Comparison of ENCODE assay signal across 1 cellular context in genomic region chr2:226792155-226792871, GRCh38.
TF ChIP-seq lines count a peak whose summit lies in the region.

No MANE protein-coding gene starts in this region.

TF ChIP-seq in K562, 482 proteins besides CTCF, POLR2A, EP300 and RAD21:
- TF ChIP-seq GABPB1 (CRISPR knock-in tag; IDR thresholded peaks at IDR 0.05) (no peak), TARDBP (IDR thresholded peaks at IDR 0.05) (no peak), E2F3 (CRISPR knock-in tag; IDR thresholded peaks at IDR 0.05) (no peak), HDAC2 (IDR thresholded peaks at IDR 0.05) (no peak), HDAC1 (IDR thresholded peaks at IDR 0.05) (no peak), ZNF778 (CRISPR knock-in tag; IDR thresholded peaks at IDR 0.05) (no peak), SMAD3 (CRISPR knock-in tag; conservative IDR thresholded peaks at IDR 0.05) (no peak), NCOA4 (IDR thresholded peaks at IDR 0.05; ENCODE audit: partially characterized antibody) (no peak), POLR2AphosphoS2 (IDR thresholded peaks at IDR 0.05; ENCODE audit: low read length) (no peak), SNRNP70 (optimal IDR thresholded peaks at IDR 0.05; ENCODE audit: low read depth, low read length) (no peak), TBL1XR1 (IDR thresholded peaks at IDR 0.05; ENCODE audit: low read length in 2 of 2) (no peak), BRF1 (IDR thresholded peaks at IDR 0.05; ENCODE audit: borderline replicate concordance, extremely low read depth, insufficient read length) (no peak), GTF2F1 (IDR thresholded peaks at IDR 0.05; ENCODE audit: low read depth, low read length) (no peak)
- TF ChIP-seq, protein P1, sequence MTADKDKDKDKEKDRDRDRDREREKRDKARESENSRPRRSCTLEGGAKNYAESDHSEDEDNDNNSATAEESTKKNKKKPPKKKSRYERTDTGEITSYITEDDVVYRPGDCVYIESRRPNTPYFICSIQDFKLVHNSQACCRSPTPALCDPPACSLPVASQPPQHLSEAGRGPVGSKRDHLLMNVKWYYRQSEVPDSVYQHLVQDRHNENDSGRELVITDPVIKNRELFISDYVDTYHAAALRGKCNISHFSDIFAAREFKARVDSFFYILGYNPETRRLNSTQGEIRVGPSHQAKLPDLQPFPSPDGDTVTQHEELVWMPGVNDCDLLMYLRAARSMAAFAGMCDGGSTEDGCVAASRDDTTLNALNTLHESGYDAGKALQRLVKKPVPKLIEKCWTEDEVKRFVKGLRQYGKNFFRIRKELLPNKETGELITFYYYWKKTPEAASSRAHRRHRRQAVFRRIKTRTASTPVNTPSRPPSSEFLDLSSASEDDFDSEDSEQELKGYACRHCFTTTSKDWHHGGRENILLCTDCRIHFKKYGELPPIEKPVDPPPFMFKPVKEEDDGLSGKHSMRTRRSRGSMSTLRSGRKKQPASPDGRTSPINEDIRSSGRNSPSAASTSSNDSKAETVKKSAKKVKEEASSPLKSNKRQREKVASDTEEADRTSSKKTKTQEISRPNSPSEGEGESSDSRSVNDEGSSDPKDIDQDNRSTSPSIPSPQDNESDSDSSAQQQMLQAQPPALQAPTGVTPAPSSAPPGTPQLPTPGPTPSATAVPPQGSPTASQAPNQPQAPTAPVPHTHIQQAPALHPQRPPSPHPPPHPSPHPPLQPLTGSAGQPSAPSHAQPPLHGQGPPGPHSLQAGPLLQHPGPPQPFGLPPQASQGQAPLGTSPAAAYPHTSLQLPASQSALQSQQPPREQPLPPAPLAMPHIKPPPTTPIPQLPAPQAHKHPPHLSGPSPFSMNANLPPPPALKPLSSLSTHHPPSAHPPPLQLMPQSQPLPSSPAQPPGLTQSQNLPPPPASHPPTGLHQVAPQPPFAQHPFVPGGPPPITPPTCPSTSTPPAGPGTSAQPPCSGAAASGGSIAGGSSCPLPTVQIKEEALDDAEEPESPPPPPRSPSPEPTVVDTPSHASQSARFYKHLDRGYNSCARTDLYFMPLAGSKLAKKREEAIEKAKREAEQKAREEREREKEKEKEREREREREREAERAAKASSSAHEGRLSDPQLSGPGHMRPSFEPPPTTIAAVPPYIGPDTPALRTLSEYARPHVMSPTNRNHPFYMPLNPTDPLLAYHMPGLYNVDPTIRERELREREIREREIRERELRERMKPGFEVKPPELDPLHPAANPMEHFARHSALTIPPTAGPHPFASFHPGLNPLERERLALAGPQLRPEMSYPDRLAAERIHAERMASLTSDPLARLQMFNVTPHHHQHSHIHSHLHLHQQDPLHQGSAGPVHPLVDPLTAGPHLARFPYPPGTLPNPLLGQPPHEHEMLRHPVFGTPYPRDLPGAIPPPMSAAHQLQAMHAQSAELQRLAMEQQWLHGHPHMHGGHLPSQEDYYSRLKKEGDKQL (CRISPR knock-in tag; IDR thresholded peaks at IDR 0.05; ENCODE audit: borderline replicate concordance): no peak
